ENCODE assay signal across 1 cellular context in genomic region chr11:66677599-66678375, GRCh38.
TF ChIP-seq lines count a peak whose summit lies in the region.

TSS of gene RBM4B (minus strand) at chr11:66677887. CDS start at chr11:66677079, 808 bp downstream.

TF ChIP-seq in GM12878, 131 proteins besides CTCF, POLR2A, EP300 and RAD21 (continued from another document and continues in another):
- TF ChIP-seq E2F8 (IDR thresholded peaks at IDR 0.05; ENCODE audit: low read depth, partially characterized antibody): no peak
- no peak for TF ChIP-seq ZBTB4 (CRISPR knock-in tag; IDR thresholded peaks at IDR 0.05)
- no peak for TF ChIP-seq ESRRA (IDR thresholded peaks at IDR 0.05; ENCODE audit: low read length)
- TF ChIP-seq SMC3 (IDR thresholded peaks at IDR 0.05; ENCODE audit: borderline replicate concordance, low read length): no peak
- TF ChIP-seq HDGF (IDR thresholded peaks at IDR 0.05): peak; percentile 97
- TF ChIP-seq EZH2 (IDR thresholded peaks at IDR 0.05; ENCODE audit: borderline replicate concordance, control insufficient read depth, low read depth, low read length): no peak
- TF ChIP-seq REST (IDR thresholded peaks at IDR 0.05; ENCODE audit: low read depth, low read length): no peak
- TF ChIP-seq SMAD5 (IDR thresholded peaks at IDR 0.05; ENCODE audit: low read depth): peak; percentile 68; the same call in 1 of the 2 replicates
- peak; percentile 86 for TF ChIP-seq RFX5 (IDR thresholded peaks at IDR 0.05; ENCODE audit: low read depth, low read length)
- no peak for TF ChIP-seq SUZ12 (IDR thresholded peaks at IDR 0.05; ENCODE audit: unreplicated experiment)
- TF ChIP-seq SREBF2 (IDR thresholded peaks at IDR 0.05; ENCODE audit: low read length): peak; percentile 69
- TF ChIP-seq IRF5 (IDR thresholded peaks at IDR 0.05; ENCODE audit: borderline replicate concordance): no peak
- no peak for TF ChIP-seq FOXK2 (IDR thresholded peaks at IDR 0.05)
- peak; percentile 51 for TF ChIP-seq HCFC1 (IDR thresholded peaks at IDR 0.05; ENCODE audit: low read length)
- TF ChIP-seq POLR2AphosphoS5 (IDR thresholded peaks at IDR 0.05; ENCODE audit: low read length): peak; percentile 92
- TF ChIP-seq KDM1A (IDR thresholded peaks at IDR 0.05; ENCODE audit: borderline replicate concordance): no peak
- no peak for TF ChIP-seq MTA2 (IDR thresholded peaks at IDR 0.05; ENCODE audit: low read depth)
- peak; percentile 60; the same call in 1 of the 2 replicates for TF ChIP-seq TARDBP (IDR thresholded peaks at IDR 0.05; ENCODE audit: borderline replicate concordance)
- TF ChIP-seq RCOR1 (conservative IDR thresholded peaks at IDR 0.05; ENCODE audit: low read depth, low read length): no peak
- no peak for TF ChIP-seq MEF2A (IDR thresholded peaks at IDR 0.05; ENCODE audit: insufficient read depth, low read depth, low read length)
- no peak for TF ChIP-seq USF2 (IDR thresholded peaks at IDR 0.05; ENCODE audit: borderline replicate concordance, low read depth, low read length)
- TF ChIP-seq KAT2A (conservative IDR thresholded peaks at IDR 0.05; ENCODE audit: control insufficient read depth, low read depth, low read length): no peak
- no peak for TF ChIP-seq IRF4 (IDR thresholded peaks at IDR 0.05; ENCODE audit: low read depth, low read length)
- TF ChIP-seq RAD51 (IDR thresholded peaks at IDR 0.05): no peak; the same call in 1 of the 2 replicates
- no peak for TF ChIP-seq ZBED1 (IDR thresholded peaks at IDR 0.05; ENCODE audit: borderline replicate concordance)
- no peak for TF ChIP-seq BCL11A (IDR thresholded peaks at IDR 0.05; ENCODE audit: low read depth, low read length)
- peak; percentile 84 for TF ChIP-seq NKRF (conservative IDR thresholded peaks at IDR 0.05)
- 0 out of 2 replicates have a peak, but pooled peaks have one; percentile 17 for TF ChIP-seq TCF3 (IDR thresholded peaks at IDR 0.05; ENCODE audit: borderline replicate concordance, insufficient read depth, low read depth, low read length)
- TF ChIP-seq DPF2 (IDR thresholded peaks at IDR 0.05): peak; percentile 49; the same call in 1 of the 2 replicates
- TF ChIP-seq CREB1 (IDR thresholded peaks at IDR 0.05; ENCODE audit: low read depth): peak; percentile 88
- peak; percentile 58 for TF ChIP-seq MEF2B (IDR thresholded peaks at IDR 0.05; ENCODE audit: partially characterized antibody, poor library complexity, severe bottlenecking)
- TF ChIP-seq ETV6 (conservative IDR thresholded peaks at IDR 0.05 in 1 of 2, IDR thresholded peaks at IDR 0.05 in 1 of 2; ENCODE audit: borderline replicate concordance in 1 of 2, low read depth in 1 of 2): no peak; a peak in 1 of 4 replicates
- no peak for TF ChIP-seq EED (IDR thresholded peaks at IDR 0.05; ENCODE audit: low read depth)
- 0 out of 2 replicates have a peak, but pooled peaks have one; percentile 31 for TF ChIP-seq MLLT1 (IDR thresholded peaks at IDR 0.05)
- peak; percentile 95 for TF ChIP-seq BACH1 (IDR thresholded peaks at IDR 0.05; ENCODE audit: borderline replicate concordance)
- peak; percentile 42; the same call in 1 of the 2 replicates for TF ChIP-seq CBFB (IDR thresholded peaks at IDR 0.05; ENCODE audit: low read depth)
- TF ChIP-seq ZBTB40 (IDR thresholded peaks at IDR 0.05; ENCODE audit: borderline replicate concordance): no peak
